Comparison of ENCODE assay signal across 22 cellular contexts in genomic region chr2:19554520-19554919, GRCh38.
DNase-seq lines count a peak whose midpoint lies in the region; ATAC-seq, FAIRE-seq and TF ChIP-seq lines count a peak whose summit lies in the region.
"Had no signal": no experiment of that assay in that cellular context is flagged by ENCODE, and none has a peak within 500 bp of the region (broad histone marks: within the 10 kb centered on the region; RNA-seq: fewer than 3 reads in every experiment).

No MANE protein-coding gene starts in this region.

- no peaks in the 10 kb centered on the region for H3K4me1 Mint-ChIP-seq in activated naive CD8-positive, alpha-beta T cell treated with anti-CD3 and anti-CD28 coated beads, Interleukin-2, amount 50 U/mL, for 24 hours

- in situ Hi-C loops in GM12878 (cut with MboI), result no loop called here

- no peak overlapping the region for H3K27ac ChIP-seq in GM12878 (ENCODE audit: control insufficient read depth, insufficient read depth)
- H3K27ac ChIP-seq: right atrium auricular region had no signal

- no peaks in the 10 kb centered on the region for H3K9me3 ChIP-seq in GM12878 (replicated peaks; ENCODE audit: control insufficient read depth, insufficient read depth, low read length)
- H3K9me3 ChIP-seq: right atrium auricular region had no signal

- RAD21 ChIA-PET in GM12878 (lab: Charles Lee; ENCODE audit: unreplicated experiment), result no interaction called here

- no peaks in the 10 kb centered on the region for H4K20me1 ChIP-seq in GM12878 (ENCODE audit: control insufficient read depth, insufficient read depth)

- H3K36me3 ChIP-seq in GM12878 (ENCODE audit: control insufficient read depth in 2 of 2, insufficient read depth in 2 of 2, low read length in 1 of 2), result no peaks in the 10 kb centered on the region
- H3K36me3 ChIP-seq: right atrium auricular region had no signal

- no peak for TF ChIP-seq POLR2A in GM12878 (IDR thresholded peaks at IDR 0.05; ENCODE audit: low read depth, low read length)

- no peak overlapping the region for H3K4me3 ChIP-seq in GM12878
- H3K4me3 ChIP-seq: lung, right atrium auricular region had no signal

- CTCF ChIA-PET in GM12878 (lab: Yijun Ruan, JAX), result no interaction called here

- no peak overlapping the region for H3K9ac ChIP-seq in GM12878 (ENCODE audit: control insufficient read depth, insufficient read depth, low read length)

- no peak for TF ChIP-seq EP300 in GM12878 (IDR thresholded peaks at IDR 0.05; ENCODE audit: borderline replicate concordance in 1 of 2, control insufficient read depth in 1 of 2, low read depth in 2 of 2, low read length in 2 of 2)

- 0% methylated on average over 1 of the region's 1 CpG for WGBS in GM12878 (ENCODE audit: insufficient coverage, insufficient replicate concordance, low lambda C conversion rate, missing lambda C conversion rate)

- H3K4me2 ChIP-seq in GM12878 (ENCODE audit: control insufficient read depth, insufficient read depth), result no peak overlapping the region

- no peaks in the 10 kb centered on the region for H3K79me2 ChIP-seq in GM12878 (ENCODE audit: control insufficient read depth, insufficient read depth, low read length)

- H3K4me3 Mint-ChIP-seq in activated naive CD8-positive, alpha-beta T cell treated with anti-CD3 and anti-CD28 coated beads, Interleukin-2, amount 50 U/mL, for 24 hours, result no peak overlapping the region
- H3K4me3 Mint-ChIP-seq: CD4-positive, alpha-beta T cell had no signal

- SMC1A ChIA-PET in GM12878 (lab: Charles Lee; ENCODE audit: uncharacterized antibody, unreplicated experiment), result no interaction called here

- DNase-seq in GM12878 (ENCODE audit: low read depth, low spot score) (no peak), NCI-H774 (lab: John Stamatoyannopoulos, UW) (no peak), COR-L47 (lab: John Stamatoyannopoulos, UW) (no peak)
- DNase-seq in activated naive CD8-positive, alpha-beta T cell treated with anti-CD3 and anti-CD28 coated beads, Interleukin-2, amount 50 U/mL, for 24 hours, result no peak
- DNase-seq: activated CD4-positive, alpha-beta T cell treated with anti-CD3 and anti-CD28 coated beads for 48 hours; activated gamma-delta T cell treated with Interleukin-2 at 50 U/mL for 16 hours; CD4-positive, alpha-beta T cell; dermis blood vessel endothelial cell; foreskin fibroblast; NCI-H2171; NCI-H69; SHP77 treated with DMSO at 0.1 percent for 48 hours had no signal

- FAIRE-seq in GM12878 (lab: Jason Lieb, UNC), result peak; percentile 27
- FAIRE-seq: bronchial epithelial cell, H1, keratinocyte, TTC549 had no signal

- no peak overlapping the region for H2AFZ ChIP-seq in GM12878 (ENCODE audit: control insufficient read depth, low read depth, low read length)

- H3K9me3 Mint-ChIP-seq in activated naive CD8-positive, alpha-beta T cell treated with anti-CD3 and anti-CD28 coated beads, Interleukin-2, amount 50 U/mL, for 24 hours, result no peaks in the 10 kb centered on the region
- H3K9me3 Mint-ChIP-seq: CD4-positive, alpha-beta T cell had no signal

- intact Hi-C loops in GM12878 (cut with micrococcal nuclease; ENCODE audit: unreplicated experiment), result no loop called here

- 0 out of 4 replicates have a peak, but pooled peaks cover 0 to 3% of the 10 kb centered on the region in 2 experiments for H3K27me3 ChIP-seq in GM12878 (replicated peaks in 1 of 2; ENCODE audit: control insufficient read depth in 2 of 2, insufficient read depth in 2 of 2, low read length in 1 of 2)
- H3K27me3 ChIP-seq: right atrium auricular region had no signal

- H3K4me1 ChIP-seq in GM12878 (ENCODE audit: control insufficient read depth, insufficient read depth, low read length), result no peaks in the 10 kb centered on the region
- H3K4me1 ChIP-seq: right atrium auricular region had no signal

- no peak for TF ChIP-seq CTCF in GM12878 (IDR thresholded peaks at IDR 0.05 in 2 of 3, conservative IDR thresholded peaks at IDR 0.05 in 1 of 3; ENCODE audit: control insufficient read depth in 2 of 3, extremely low read depth in 1 of 3, insufficient read depth in 1 of 3, low read depth in 3 of 3, low read length in 3 of 3)

- H3K36me3 Mint-ChIP-seq in activated naive CD8-positive, alpha-beta T cell treated with anti-CD3 and anti-CD28 coated beads, Interleukin-2, amount 50 U/mL, for 24 hours (ENCODE audit: low read depth), result no peaks in the 10 kb centered on the region

- no peak for TF ChIP-seq RAD21 in GM12878 (IDR thresholded peaks at IDR 0.05; ENCODE audit: insufficient read depth, low read depth, low read length)

- BruUV-seq in GM12878 (replicated peaks; lab: Mats Ljungman, UMichigan), result no TSS peak

- POLR2A ChIA-PET in GM12878 (lab: Charles Lee), result no interaction called here

- no peak overlapping the region for H3K27ac Mint-ChIP-seq in activated naive CD8-positive, alpha-beta T cell treated with anti-CD3 and anti-CD28 coated beads, Interleukin-2, amount 50 U/mL, for 24 hours
- H3K27ac Mint-ChIP-seq: CD4-positive, alpha-beta T cell had no signal

- H3K27me3 Mint-ChIP-seq in activated naive CD8-positive, alpha-beta T cell treated with anti-CD3 and anti-CD28 coated beads, Interleukin-2, amount 50 U/mL, for 24 hours, result peaks cover 9% of the 10 kb centered on the region

- ATAC-seq in GM18868 (IDR thresholded peaks at IDR 0.05; ENCODE audit: unreplicated experiment) (peak; percentile 65), GM21515 (IDR thresholded peaks at IDR 0.05; ENCODE audit: unreplicated experiment) (peak; percentile 69), HG03025 (IDR thresholded peaks at IDR 0.05; ENCODE audit: low FRiP score, unreplicated experiment) (peak; percentile 89), GM12878 (peak; percentile 58; the same call in 2 of the 3 replicates), HG03039 (IDR thresholded peaks at IDR 0.05; ENCODE audit: unreplicated experiment) (no peak)
- ATAC-seq in activated naive CD8-positive, alpha-beta T cell treated with anti-CD3 and anti-CD28 coated beads, Interleukin-2, amount 50 U/mL, for 24 hours, result no peak

TF ChIP-seq in GM12878, 131 proteins besides CTCF, POLR2A, EP300 and RAD21:
- TF ChIP-seq ESRRA (IDR thresholded peaks at IDR 0.05; ENCODE audit: low read length), result no peak
- TF ChIP-seq PBX3 (IDR thresholded peaks at IDR 0.05; ENCODE audit: insufficient replicate concordance, low read depth, low read length), result no peak
- TF ChIP-seq NR2C1 (IDR thresholded peaks at IDR 0.05), result peak; percentile 29; the same call in 1 of the 2 replicates
- 0 out of 2 replicates have a peak, but pooled peaks have one; percentile 20 for TF ChIP-seq NR2F1 (conservative IDR thresholded peaks at IDR 0.05)
- TF ChIP-seq CHD2 (IDR thresholded peaks at IDR 0.05; ENCODE audit: borderline replicate concordance, low read depth, low read length), result no peak
- no peak for TF ChIP-seq CBFB (IDR thresholded peaks at IDR 0.05; ENCODE audit: low read depth)
- no peak for TF ChIP-seq HSF1 (IDR thresholded peaks at IDR 0.05; ENCODE audit: low read depth, low read length)
- TF ChIP-seq EGR1 (IDR thresholded peaks at IDR 0.05; ENCODE audit: borderline replicate concordance in 1 of 2, low read depth in 2 of 2, low read length in 2 of 2), result no peak
- peak; percentile 80 for TF ChIP-seq SPI1 (IDR thresholded peaks at IDR 0.05; ENCODE audit: borderline replicate concordance, insufficient read depth, low read depth, low read length)
- no peak for TF ChIP-seq TCF7 (IDR thresholded peaks at IDR 0.05; ENCODE audit: borderline replicate concordance)
- TF ChIP-seq, protein P1, sequence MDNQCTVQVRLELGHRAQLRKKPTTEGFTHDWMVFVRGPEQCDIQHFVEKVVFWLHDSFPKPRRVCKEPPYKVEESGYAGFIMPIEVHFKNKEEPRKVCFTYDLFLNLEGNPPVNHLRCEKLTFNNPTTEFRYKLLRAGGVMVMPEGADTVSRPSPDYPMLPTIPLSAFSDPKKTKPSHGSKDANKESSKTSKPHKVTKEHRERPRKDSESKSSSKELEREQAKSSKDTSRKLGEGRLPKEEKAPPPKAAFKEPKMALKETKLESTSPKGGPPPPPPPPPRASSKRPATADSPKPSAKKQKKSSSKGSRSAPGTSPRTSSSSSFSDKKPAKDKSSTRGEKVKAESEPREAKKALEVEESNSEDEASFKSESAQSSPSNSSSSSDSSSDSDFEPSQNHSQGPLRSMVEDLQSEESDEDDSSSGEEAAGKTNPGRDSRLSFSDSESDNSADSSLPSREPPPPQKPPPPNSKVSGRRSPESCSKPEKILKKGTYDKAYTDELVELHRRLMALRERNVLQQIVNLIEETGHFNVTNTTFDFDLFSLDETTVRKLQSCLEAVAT (IDR thresholded peaks at IDR 0.05), result no peak

Comparison
In these comparisons a context has a peak if more than half of its experiments do, and no peak if none do; other contexts are left out.
1. ATAC-seq: peak in GM18868 (single experiment), GM21515 (single experiment), HG03025 (single experiment) and GM12878 (single experiment); none in activated naive CD8-positive, alpha-beta T cell treated with anti-CD3 and anti-CD28 coated beads, Interleukin-2, amount 50 U/mL, for 24 hours (single experiment) and HG03039 (single experiment).